In genomic region chr18:51154664-51155063, GRCh38 we compare ENCODE assay signal across 13 cellular contexts. TPM values are rescaled to one million over a fixed set of nuclear protein-coding genes. Genes with fewer than 3 reads are reported as not detected.
DNase-seq lines count a peak whose midpoint lies in the region; ATAC-seq and TF ChIP-seq lines count a peak whose summit lies in the region.
"Had no signal": no experiment of that assay in that cellular context is flagged by ENCODE, and none has a peak within 500 bp of the region (broad histone marks: within the 10 kb centered on the region; RNA-seq: fewer than 3 reads in every experiment).

No MANE protein-coding gene starts in this region.

- H3K27me3 ChIP-seq in BLaER1: no peaks in the 10 kb centered on the region
- H3K27me3 ChIP-seq in DND-41 (ENCODE audit: insufficient read depth, low read length, poor library complexity): no peaks in the 10 kb centered on the region
- no peaks in the 10 kb centered on the region for H3K27me3 ChIP-seq in SU-DHL-6 (ENCODE audit: low read length)
- H3K27me3 ChIP-seq in right atrium auricular region: no peaks in the 10 kb centered on the region
- H3K27me3 ChIP-seq: stomach had no signal

- peaks cover 9 to 21% (median 19%) of the 10 kb centered on the region in 3 donors for H3K27me3 Mint-ChIP-seq in immature natural killer cell (ENCODE audit: low read depth in 3 of 3)

- peak overlapping the region in 4 of 5 donors; percentile 80 to 92 (median 83) for H3K4me3 Mint-ChIP-seq in immature natural killer cell

- peak overlapping the region; percentile 81 for H3K9ac ChIP-seq in BLaER1
- no peak overlapping the region; the same call in 1 of the 2 replicates for H3K9ac ChIP-seq in DND-41 (ENCODE audit: low read depth, low read length)
- H3K9ac ChIP-seq in SU-DHL-6 (ENCODE audit: low read length): peak overlapping the region; percentile 53

- H3K4me3 ChIP-seq in BLaER1 (peak overlapping the region; percentile 51), DND-41 (ENCODE audit: low read depth in 1 of 2, low read length in 2 of 2) (peak overlapping the region in 1 of 2 experiments; percentile 51; a peak in 1 of 4 replicates), SU-DHL-6 (ENCODE audit: insufficient read depth, low read length, poor library complexity, severe bottlenecking) (peak overlapping the region; percentile 17), right atrium auricular region (no peak overlapping the region)
- H3K4me3 ChIP-seq: K562, stomach had no signal

- H3K9me2 ChIP-seq in SU-DHL-6 (replicated peaks; ENCODE audit: insufficient read depth, low read length): no peaks in the 10 kb centered on the region

- H3K9me3 ChIP-seq in BLaER1: peaks cover 9% of the 10 kb centered on the region
- no peaks in the 10 kb centered on the region for H3K9me3 ChIP-seq in DND-41 (ENCODE audit: insufficient read depth, low read length, severe bottlenecking)
- no peaks in the 10 kb centered on the region for H3K9me3 ChIP-seq in SU-DHL-6 (ENCODE audit: insufficient read depth, low read length)
- no peaks in the 10 kb centered on the region for H3K9me3 ChIP-seq in right atrium auricular region
- H3K9me3 ChIP-seq: stomach had no signal

- peak overlapping the region; percentile 85 for H3K4me2 ChIP-seq in BLaER1
- peak overlapping the region; percentile 66; the same call in 1 of the 2 replicates for H3K4me2 ChIP-seq in DND-41 (ENCODE audit: insufficient read depth, low read length)
- H3K4me2 ChIP-seq in SU-DHL-6 (ENCODE audit: low read depth, low read length, poor library complexity, severe bottlenecking): peak overlapping the region; percentile 60

- no peak for DNase-seq in DND-41
- no peak for DNase-seq in immature natural killer cell
- no peak for DNase-seq in putamen (ENCODE audit: low spot score)
- no peak for DNase-seq in right atrium auricular region (ENCODE audit: low spot score)
- DNase-seq: caudate nucleus, NCI-H1417, NCI-H446 treated with DMSO at 0.1 percent for 48 hours, posterior cingulate gyrus, stomach had no signal

- peaks cover 88% of the 10 kb centered on the region for H3K4me1 ChIP-seq in BLaER1
- H3K4me1 ChIP-seq in DND-41 (ENCODE audit: insufficient read depth, low read length): peaks cover 28% of the 10 kb centered on the region
- H3K4me1 ChIP-seq in right atrium auricular region: no peaks in the 10 kb centered on the region

- H3K27ac ChIP-seq in BLaER1: peak overlapping the region; percentile 97
- H3K27ac ChIP-seq in DND-41 (ENCODE audit: low read length): peak overlapping the region; percentile 85
- H3K27ac ChIP-seq in SU-DHL-6 (ENCODE audit: low read depth, low read length): peak overlapping the region; percentile 94
- H3K27ac ChIP-seq in right atrium auricular region: no peak overlapping the region

- H3K36me3 Mint-ChIP-seq in immature natural killer cell: peaks cover 4 to 12% (median 4%) of the 10 kb centered on the region in 3 donors

- H3F3A ChIP-seq in SU-DHL-6 (ENCODE audit: insufficient read depth): peaks cover 47% of the 10 kb centered on the region

- H3K27ac Mint-ChIP-seq in immature natural killer cell: peak overlapping the region; percentile 97 to 100 (median 99)

- no peak for ATAC-seq in DND-41 (ENCODE audit: insufficient read depth, low read depth)
- no peak for ATAC-seq in HG03159 (IDR thresholded peaks at IDR 0.05; ENCODE audit: unreplicated experiment)
- ATAC-seq: K562 had no signal

- H3K9me3 Mint-ChIP-seq in immature natural killer cell: peaks cover 0 to 18% (median 8%) of the 10 kb centered on the region in 6 donors

- H4K20me1 ChIP-seq in BLaER1 (no peaks in the 10 kb centered on the region), DND-41 (ENCODE audit: insufficient read depth, low read length) (no peaks in the 10 kb centered on the region), SU-DHL-6 (ENCODE audit: low read depth, low read length) (no peaks in the 10 kb centered on the region)

- H3K79me2 ChIP-seq in DND-41 (ENCODE audit: insufficient read depth, low read length) (no peaks in the 10 kb centered on the region), SU-DHL-6 (ENCODE audit: insufficient read depth, low read length) (no peaks in the 10 kb centered on the region)

- no peaks in the 10 kb centered on the region for H3K36me3 ChIP-seq in BLaER1
- H3K36me3 ChIP-seq in DND-41 (ENCODE audit: insufficient read depth, low read length): no peaks in the 10 kb centered on the region
- H3K36me3 ChIP-seq in SU-DHL-6 (ENCODE audit: low read length): no peaks in the 10 kb centered on the region
- H3K36me3 ChIP-seq in right atrium auricular region: no peaks in the 10 kb centered on the region
- H3K36me3 ChIP-seq: stomach had no signal

- H3K4me1 Mint-ChIP-seq in immature natural killer cell: peaks cover 65 to 91% of the 10 kb centered on the region in 2 donors

- TF ChIP-seq CTCF in DND-41 (IDR thresholded peaks at IDR 0.05; ENCODE audit: borderline replicate concordance, extremely low read depth, low read length, poor library complexity, severe bottlenecking) (no peak), SU-DHL-6 (IDR thresholded peaks at IDR 0.05; ENCODE audit: insufficient read depth, low read length, poor library complexity, severe bottlenecking) (no peak), right atrium auricular region (IDR thresholded peaks at IDR 0.05) (no peak)

- H2AFZ ChIP-seq in DND-41 (ENCODE audit: low read depth, low read length): no peak overlapping the region
- H2AFZ ChIP-seq in SU-DHL-6 (ENCODE audit: low read depth, low read length, severe bottlenecking): no peak overlapping the region

RNA-seq across cellular contexts. Expression of gene MEX3C, which starts 42.8 kb away (rescaled TPM):
- polyA plus RNA-seq in immature natural killer cell: 10 to 100 TPM in 2 of 3 donors, 1 to 10 TPM in 1; 10.0 to 18.1 (median 10.7) TPM
- total RNA-seq in right atrium auricular region: 10 to 100 TPM; 15.9 to 16.2 TPM

Comparison
In these comparisons a context has a peak if more than half of its experiments do, and no peak if none do; other contexts are left out.
1. H3K27ac ChIP-seq: peak in BLaER1 (single experiment), DND-41 (single experiment) and SU-DHL-6 (single experiment); none in right atrium auricular region (0 of 2).
2. H3K4me3 ChIP-seq: peak in BLaER1 (single experiment) and SU-DHL-6 (single experiment); none in right atrium auricular region (0 of 2).
3. Peak in every context shown above with its lines, with median percentiles within 50 percentile points of each other: H3K4me2 ChIP-seq.